Comparison of ENCODE assay signal across 9 cellular contexts in genomic region chr10:110512461-110513187, GRCh38. TPM values are rescaled to one million over a fixed set of nuclear protein-coding genes. Genes with fewer than 3 reads are reported as not detected.
DNase-seq lines count a peak whose midpoint lies in the region; ATAC-seq and TF ChIP-seq lines count a peak whose summit lies in the region.
"Had no signal": no experiment of that assay in that cellular context is flagged by ENCODE, and none has a peak within 500 bp of the region (broad histone marks: within the 10 kb centered on the region; RNA-seq: fewer than 3 reads in every experiment).

No MANE protein-coding gene starts in this region.

- H3K9me3 Mint-ChIP-seq in chondrocyte (ENCODE audit: low read depth), result peaks cover 3% of the 10 kb centered on the region

- no peaks in the 10 kb centered on the region for H3K9me3 ChIP-seq in SJSA1 (replicated peaks)
- H3K9me3 ChIP-seq: Peyer's patch had no signal

- peak overlapping the region; percentile 66 for H3K27ac Mint-ChIP-seq in chondrocyte (ENCODE audit: unreplicated experiment)

- H3K27me3 Mint-ChIP-seq in chondrocyte (ENCODE audit: low read depth), result no peaks in the 10 kb centered on the region

- H3K27me3 ChIP-seq in SJSA1 (replicated peaks), result no peaks in the 10 kb centered on the region
- H3K27me3 ChIP-seq: Peyer's patch had no signal

- H3K36me3 Mint-ChIP-seq in chondrocyte (ENCODE audit: low read depth), result peaks cover 23% of the 10 kb centered on the region

- no peak for TF ChIP-seq CTCF in chondrocyte (IDR thresholded peaks at IDR 0.05)

- H3K36me3 ChIP-seq in SJSA1, result peaks cover 67% of the 10 kb centered on the region

- ATAC-seq in HG02623 (IDR thresholded peaks at IDR 0.05; ENCODE audit: unreplicated experiment) (no peak), HG03457 (IDR thresholded peaks at IDR 0.05; ENCODE audit: unreplicated experiment) (no peak), HG03354 (IDR thresholded peaks at IDR 0.05; ENCODE audit: poor library complexity, severe bottlenecking, unreplicated experiment) (no peak)

- no peak overlapping the region for H3K4me3 ChIP-seq in SJSA1
- H3K4me3 ChIP-seq: Peyer's patch had no signal

- H3K27ac ChIP-seq in SJSA1, result peak overlapping the region; percentile 38; the same call in 1 of the 2 replicates

- H3K4me3 Mint-ChIP-seq in chondrocyte (ENCODE audit: unreplicated experiment), result no peak overlapping the region

- DNase-seq in SJSA1 (ENCODE audit: low read depth in 1 of 2, low spot score in 2 of 2) (peak; percentile 67 to 84), chondrocyte (ENCODE audit: low spot score) (no peak), NCI-H1930 (lab: John Stamatoyannopoulos, UW) (no peak)
- peak; percentile 54 to 56 for DNase-seq in stimulated activated CD4-positive, alpha-beta T cell treated with anti-CD3 and anti-CD28 coated beads, Interleukin-15, amount 100 ng/mL, for 48 hours (ENCODE audit: low read depth in 2 of 2)

- H3K4me1 Mint-ChIP-seq in chondrocyte (ENCODE audit: low read depth), result peaks cover 8% of the 10 kb centered on the region

- H3K4me1 ChIP-seq in SJSA1 (replicated peaks), result peaks cover 22% of the 10 kb centered on the region
- H3K4me1 ChIP-seq: Peyer's patch had no signal

- TF ChIP-seq POLR2A in GM18526 (IDR thresholded peaks at IDR 0.05; ENCODE audit: extremely low read depth, insufficient read length), result peak; percentile 34

RNA-seq across cellular contexts. Expression of gene DUSP5, which starts 14.9 kb away (rescaled TPM):
- 12.9 and 18.9 TPM in 2 replicates for total RNA-seq in SJSA1 (2014; rRNA removed; shearing (Covaris generic))
- total RNA-seq in chondrocyte, result 4.8 to 9.7 TPM (median 8.7 TPM) in 3 replicates

RNA-seq across cellular contexts. Expression of gene SMC3, which starts 54.9 kb away (rescaled TPM):
- total RNA-seq in SJSA1 (2014; rRNA removed; shearing (Covaris generic)), result 65.0 and 69.5 TPM in 2 replicates
- 28.2 to 32.7 TPM (median 29.3 TPM) in 3 replicates for total RNA-seq in chondrocyte

Comparison
In these comparisons a context has a peak if more than half of its experiments do, and no peak if none do; other contexts are left out.
1. DNase-seq: peak in SJSA1 (2 of 2) and stimulated activated CD4-positive, alpha-beta T cell treated with anti-CD3 and anti-CD28 coated beads, Interleukin-15, amount 100 ng/mL, for 48 hours (2 of 2); none in chondrocyte (single experiment) and NCI-H1930 (0 of 2).